11 cellular contexts compared by ENCODE assay signal in genomic region chr11:46351606-46352005, GRCh38. TPM values are rescaled to one million over a fixed set of nuclear protein-coding genes. Genes with fewer than 3 reads are reported as not detected.
DNase-seq lines count a peak whose midpoint lies in the region; ATAC-seq lines count a peak whose summit lies in the region.
"Had no signal": no experiment of that assay in that cellular context is flagged by ENCODE, and none has a peak within 500 bp of the region (broad histone marks: within the 10 kb centered on the region; RNA-seq: fewer than 3 reads in every experiment).

No MANE protein-coding gene starts in this region.

- CTCF ChIA-PET in activated CD4-positive, alpha-beta T cell treated with anti-CD3 and anti-CD28 coated beads for 36 hours (lab: Charles Lee), result interaction anchor here (0.6 to 13.2 kb wide), 18 partner anchors 8 to 349 kb away, joined by 3 to 141 read pairs (median 6); partner anchors contain the start of genes CHRM4 and ZNF408
- CTCF ChIA-PET in activated CD8-positive, alpha-beta T cell treated with anti-CD3 and anti-CD28 coated beads, Interleukin-2, amount 10 ng/mL, durations not matched to agents 7 days and 5 days (lab: Charles Lee), result interaction anchor here (0.9 to 17.2 kb wide), 17 partner anchors 10 to 178 kb away, joined by 3 to 381 read pairs (median 7); partner anchors contain the start of gene MDK

- POLR2A ChIA-PET in activated CD4-positive, alpha-beta T cell treated with anti-CD3 and anti-CD28 coated beads for 36 hours (lab: Charles Lee), result interaction anchor here (0.5 to 0.8 kb wide), 4 partner anchors 9 to 568 kb away, joined by 3 read pairs; no protein-coding TSS in a partner anchor
- POLR2A ChIA-PET in activated CD8-positive, alpha-beta T cell treated with anti-CD3 and anti-CD28 coated beads, Interleukin-2, amount 10 ng/mL, durations not matched to agents 7 days and 5 days (lab: Charles Lee), result interaction anchor here (6.7 kb wide), 1 partner anchor 13 kb away, joined by 77 read pairs; no protein-coding TSS in a partner anchor

- ATAC-seq in activated CD4-positive, alpha-beta T cell treated with anti-CD3 and anti-CD28 coated beads for 36 hours, result no peak
- ATAC-seq in activated CD8-positive, alpha-beta T cell treated with anti-CD3 and anti-CD28 coated beads, Interleukin-2, amount 10 ng/mL, durations not matched to agents 7 days and 5 days, result no peak
- peak; percentile 6 for ATAC-seq in left ventricle myocardium superior
- no peak for ATAC-seq in stimulated activated naive B cell treated with anti-CD40 and anti-IgM and Interleukin-4, amounts not matched to agents 10 μg/mL and 1 μg/mL and 100 μg/mL, for 72 hours (replicated peaks)
- ATAC-seq: gastroesophageal sphincter had no signal

- peak overlapping the region; percentile 76 for H3K4me3 Mint-ChIP-seq in activated CD4-positive, alpha-beta T cell treated with anti-CD3 and anti-CD28 coated beads for 36 hours
- H3K4me3 Mint-ChIP-seq in activated CD8-positive, alpha-beta T cell treated with anti-CD3 and anti-CD28 coated beads, Interleukin-2, amount 10 ng/mL, durations not matched to agents 7 days and 5 days, result peak overlapping the region; percentile 78
- H3K4me3 Mint-ChIP-seq in stimulated activated naive B cell treated with anti-CD40 and anti-IgM and Interleukin-4, amounts not matched to agents 10 μg/mL and 1 μg/mL and 100 μg/mL, for 72 hours, result no peak overlapping the region

- no peaks in the 10 kb centered on the region for H3K27me3 Mint-ChIP-seq in activated CD4-positive, alpha-beta T cell treated with anti-CD3 and anti-CD28 coated beads for 36 hours
- no peaks in the 10 kb centered on the region for H3K27me3 Mint-ChIP-seq in activated CD8-positive, alpha-beta T cell treated with anti-CD3 and anti-CD28 coated beads, Interleukin-2, amount 10 ng/mL, durations not matched to agents 7 days and 5 days (ENCODE audit: low read depth)
- H3K27me3 Mint-ChIP-seq in stimulated activated naive B cell treated with anti-CD40 and anti-IgM and Interleukin-4, amounts not matched to agents 10 μg/mL and 1 μg/mL and 100 μg/mL, for 72 hours, result no peaks in the 10 kb centered on the region

- no peaks in the 10 kb centered on the region for H3K9me3 Mint-ChIP-seq in activated CD4-positive, alpha-beta T cell treated with anti-CD3 and anti-CD28 coated beads for 36 hours (ENCODE audit: low read depth)
- no peaks in the 10 kb centered on the region for H3K9me3 Mint-ChIP-seq in activated CD8-positive, alpha-beta T cell treated with anti-CD3 and anti-CD28 coated beads, Interleukin-2, amount 10 ng/mL, durations not matched to agents 7 days and 5 days (ENCODE audit: insufficient read depth)
- no peaks in the 10 kb centered on the region for H3K9me3 Mint-ChIP-seq in stimulated activated naive B cell treated with anti-CD40 and anti-IgM and Interleukin-4, amounts not matched to agents 10 μg/mL and 1 μg/mL and 100 μg/mL, for 72 hours

- peaks cover 23% of the 10 kb centered on the region for H3K36me3 Mint-ChIP-seq in activated CD4-positive, alpha-beta T cell treated with anti-CD3 and anti-CD28 coated beads for 36 hours (ENCODE audit: low read depth)
- peaks cover 48% of the 10 kb centered on the region for H3K36me3 Mint-ChIP-seq in activated CD8-positive, alpha-beta T cell treated with anti-CD3 and anti-CD28 coated beads, Interleukin-2, amount 10 ng/mL, durations not matched to agents 7 days and 5 days (ENCODE audit: low read depth)
- H3K36me3 Mint-ChIP-seq in stimulated activated naive B cell treated with anti-CD40 and anti-IgM and Interleukin-4, amounts not matched to agents 10 μg/mL and 1 μg/mL and 100 μg/mL, for 72 hours, result peaks cover 4 to 8% of the 10 kb centered on the region in 2 donors

- H3K4me1 Mint-ChIP-seq in activated CD4-positive, alpha-beta T cell treated with anti-CD3 and anti-CD28 coated beads for 36 hours, result peaks cover 80% of the 10 kb centered on the region
- H3K4me1 Mint-ChIP-seq in activated CD8-positive, alpha-beta T cell treated with anti-CD3 and anti-CD28 coated beads, Interleukin-2, amount 10 ng/mL, durations not matched to agents 7 days and 5 days (ENCODE audit: low read depth), result peaks cover 71% of the 10 kb centered on the region
- H3K4me1 Mint-ChIP-seq in stimulated activated naive B cell treated with anti-CD40 and anti-IgM and Interleukin-4, amounts not matched to agents 10 μg/mL and 1 μg/mL and 100 μg/mL, for 72 hours, result peaks cover 38 to 61% of the 10 kb centered on the region in 2 donors

- no peak for DNase-seq in activated CD4-positive, alpha-beta T cell treated with anti-CD3 and anti-CD28 coated beads for 36 hours
- no peak for DNase-seq in activated CD4-positive, alpha-beta T cell treated with anti-CD3 and anti-CD28 coated beads for 1 hour
- no peak for DNase-seq in activated CD8-positive, alpha-beta T cell treated with anti-CD3 and anti-CD28 coated beads, Interleukin-2, amount 10 ng/mL, durations not matched to agents 7 days and 5 days
- DNase-seq in left ventricle myocardium superior (no peak), HuH-7 (ENCODE audit: low spot score) (no peak), SKM-1 (lab: John Stamatoyannopoulos, UW; ENCODE audit: unreplicated experiment) (no peak), NCI-H1417 treated with DMSO at 0.1 percent for 48 hours (lab: John Stamatoyannopoulos, UW) (no peak)
- no peak for DNase-seq in stimulated activated naive B cell treated with anti-CD40 and anti-IgM and Interleukin-4, amounts not matched to agents 10 μg/mL and 1 μg/mL and 100 μg/mL, for 72 hours
- DNase-seq: EL had no signal

- intact Hi-C loops in activated CD4-positive, alpha-beta T cell treated with anti-CD3 and anti-CD28 coated beads for 36 hours (cut with DNase I, micrococcal nuclease), result loop anchor here (1.0 to 2.0 kb wide), 5 partner anchors 15 to 349 kb away; partner anchors contain the start of genes ARHGAP1 (in 1 of the 2) and PHF21A (in 1 of the 2)
- intact Hi-C loops in left ventricle myocardium superior (cut with micrococcal nuclease), result no loop called here

- H3K27ac Mint-ChIP-seq in activated CD4-positive, alpha-beta T cell treated with anti-CD3 and anti-CD28 coated beads for 36 hours, result peak overlapping the region; percentile 82
- peak overlapping the region; percentile 60 for H3K27ac Mint-ChIP-seq in activated CD8-positive, alpha-beta T cell treated with anti-CD3 and anti-CD28 coated beads, Interleukin-2, amount 10 ng/mL, durations not matched to agents 7 days and 5 days
- peak overlapping the region; percentile 70 for H3K27ac Mint-ChIP-seq in stimulated activated naive B cell treated with anti-CD40 and anti-IgM and Interleukin-4, amounts not matched to agents 10 μg/mL and 1 μg/mL and 100 μg/mL, for 72 hours
- H3K27ac Mint-ChIP-seq: progenitor cell of endocrine pancreas had no signal

RNA-seq across cellular contexts. Expression of gene DGKZ, which starts 4.3 kb away (rescaled TPM):
- total RNA-seq in activated CD4-positive, alpha-beta T cell treated with anti-CD3 and anti-CD28 coated beads for 36 hours, result 100 to 1,000 TPM in 1 of 2 experiments, 10 to 100 TPM in 1; 87.6 to 101 TPM
- total RNA-seq in activated CD8-positive, alpha-beta T cell treated with anti-CD3 and anti-CD28 coated beads, Interleukin-2, amount 10 ng/mL, durations not matched to agents 7 days and 5 days, result 100 to 1,000 TPM; 151 to 152 TPM
- total RNA-seq in left ventricle myocardium superior, result 71.7 TPM

RNA-seq across cellular contexts. Expression of gene MDK, which starts 29.9 kb away (rescaled TPM):
- total RNA-seq in activated CD4-positive, alpha-beta T cell treated with anti-CD3 and anti-CD28 coated beads for 36 hours, result 1 to 10 TPM; 3.0 to 6.7 TPM
- 1 to 10 TPM; 6.9 to 7.4 TPM for total RNA-seq in activated CD8-positive, alpha-beta T cell treated with anti-CD3 and anti-CD28 coated beads, Interleukin-2, amount 10 ng/mL, durations not matched to agents 7 days and 5 days
- 5.7 TPM for total RNA-seq in left ventricle myocardium superior

RNA-seq across cellular contexts. Expression of gene CHRM4, which starts 40.0 kb away (rescaled TPM):
- total RNA-seq in activated CD4-positive, alpha-beta T cell treated with anti-CD3 and anti-CD28 coated beads for 36 hours, result under 1 TPM in 1 of 2 experiments, not detected in 1; 0.19 TPM
- under 1 TPM; 0.37 TPM for total RNA-seq in activated CD8-positive, alpha-beta T cell treated with anti-CD3 and anti-CD28 coated beads, Interleukin-2, amount 10 ng/mL, durations not matched to agents 7 days and 5 days
- not detected for total RNA-seq in left ventricle myocardium superior

Comparison
In these comparisons a context has a peak if more than half of its experiments do, and no peak if none do; other contexts are left out.
1. H3K4me3 Mint-ChIP-seq: peak in activated CD4-positive, alpha-beta T cell treated with anti-CD3 and anti-CD28 coated beads for 36 hours (single experiment) and activated CD8-positive, alpha-beta T cell treated with anti-CD3 and anti-CD28 coated beads, Interleukin-2, amount 10 ng/mL, durations not matched to agents 7 days and 5 days (single experiment); none in stimulated activated naive B cell treated with anti-CD40 and anti-IgM and Interleukin-4, amounts not matched to agents 10 μg/mL and 1 μg/mL and 100 μg/mL, for 72 hours (0 of 2).
2. Peak in every context shown above with its lines, with median percentiles within 50 percentile points of each other: H3K27ac Mint-ChIP-seq.